Comparison of ENCODE assay signal across 8 cellular contexts in the genomic region with DNA sequence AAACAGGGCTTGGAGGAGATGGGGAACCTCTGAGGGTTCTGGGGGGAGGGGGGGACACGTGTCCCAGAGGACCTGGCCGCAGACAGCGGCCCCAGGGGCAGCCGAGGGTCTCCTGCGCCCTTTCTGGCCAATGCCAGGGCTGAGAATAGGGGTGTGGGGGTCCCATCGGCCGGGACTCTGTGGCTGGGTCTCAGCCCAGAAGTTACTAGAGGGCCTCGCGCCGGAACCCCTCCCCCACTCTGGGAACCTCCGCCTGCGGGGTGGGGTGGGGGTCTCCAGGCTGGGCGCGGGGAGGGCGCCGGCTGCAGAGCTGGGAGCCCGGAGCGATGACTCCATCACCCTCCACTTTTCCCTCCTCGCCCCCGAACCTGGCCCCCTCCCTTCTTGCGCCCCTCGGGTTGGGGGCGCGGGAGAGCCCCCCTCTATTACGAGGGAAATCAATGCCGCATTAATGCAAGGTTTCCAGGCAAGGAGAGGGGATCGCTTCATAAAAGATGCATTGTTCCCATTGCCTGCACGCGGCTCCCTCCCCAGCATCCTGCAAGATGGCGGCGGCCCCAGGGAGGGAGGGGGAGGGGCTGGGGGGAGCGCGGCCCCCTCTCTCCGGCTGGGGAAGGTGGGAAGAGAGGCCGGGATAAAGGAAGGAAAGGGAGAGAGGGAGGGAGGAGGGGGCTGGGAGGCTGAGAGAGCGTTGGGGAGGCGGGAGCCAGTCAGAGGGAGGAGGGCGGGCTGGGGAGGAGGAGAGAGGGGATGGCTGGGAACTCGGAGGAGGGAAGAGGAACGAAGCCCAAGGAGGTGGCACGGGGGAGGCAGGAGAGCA.
A peak's percentile ranks its signal among the peaks of the same experiment; 100 is the strongest.
DNase-seq lines count a peak whose midpoint lies in the region; ATAC-seq and TF ChIP-seq lines count a peak whose summit lies in the region.
"Not testable (repeated sequence)": the region's sequence is repeated elsewhere in the genome, so short reads cannot be mapped to it uniquely, and the experiment has no call there.

No MANE protein-coding gene starts in this region.

- not testable (repeated sequence) for H3K27me3 ChIP-seq in H7 (ENCODE audit: control insufficient read depth, insufficient read depth, low read length); heart left ventricle

- not testable (repeated sequence) for TF ChIP-seq CTCF in AG09319 (IDR thresholded peaks at IDR 0.05; ENCODE audit: low read depth, low read length); heart left ventricle (IDR thresholded peaks at IDR 0.05)

- not testable (repeated sequence) for H3K9me3 ChIP-seq in heart left ventricle

- not testable (repeated sequence) for TF ChIP-seq POLR2A in heart left ventricle (IDR thresholded peaks at IDR 0.05)

- H3K4me3 ChIP-seq in H7 (ENCODE audit: insufficient read depth, low read depth, low read length) (peak overlapping the region; percentile 47), heart left ventricle (peak overlapping the region in 11 of 12 donors; percentile 18 to 58 (median 51)), skin epidermis (peak overlapping the region; percentile 21 to 52 (median 43))

- not testable (repeated sequence) for H3K36me3 ChIP-seq in H7 (replicated peaks; ENCODE audit: control insufficient read depth, insufficient read depth, low read length); heart left ventricle

- WGBS in heart left ventricle, 4 donors: 0 to 1% (median 0%) methylated on average over 4 to 32 of the region's 41 CpGs

- DNase-seq in AG09319 (ENCODE audit: extremely low read depth, low read depth) (peak; percentile 75), NCI-H446 treated with DMSO at 0.1 percent for 48 hours (lab: John Stamatoyannopoulos, UW) (peak; percentile 14), caudate nucleus (lab: John Stamatoyannopoulos, UW) (peak in 45 of 61 donors; percentile 6 to 84 (median 48)), heart left ventricle (peak in 4 of 5 donors; percentile 59 to 67 (median 65)), mucosa of gallbladder (ENCODE audit: low spot score) (peak; percentile 46)
- not testable (repeated sequence) for DNase-seq in H7
- peak; percentile 2 for DNase-seq in activated CD4-positive, alpha-beta T cell treated with anti-CD3 and anti-CD28 coated beads, Interleukin-2, amount 50 U/mL, for 1 hour

- peak in 3 of 4 donors; percentile 79 to 94 (median 92) for ATAC-seq in heart left ventricle

- not testable (repeated sequence) for H3K4me1 ChIP-seq in heart left ventricle

- intact Hi-C loops in heart left ventricle (cut with DNase I): not testable (repeated sequence)

- not testable (repeated sequence) for H3K27ac ChIP-seq in caudate nucleus (ENCODE audit: low read depth, low read length); heart left ventricle
- H3K27ac ChIP-seq in skin epidermis: peak overlapping the region in 10 of 21 experiments; percentile 11 to 77 (median 56)
